9 cellular contexts compared by ENCODE assay signal in genomic region chr12:18139989-18140596, GRCh38. TPM values are rescaled to one million over a fixed set of nuclear protein-coding genes. Genes with fewer than 3 reads are reported as not detected.
DNase-seq lines count a peak whose midpoint lies in the region; ATAC-seq, FAIRE-seq and TF ChIP-seq lines count a peak whose summit lies in the region.
"Had no signal": no experiment of that assay in that cellular context is flagged by ENCODE, and none has a peak within 500 bp of the region (broad histone marks: within the 10 kb centered on the region; RNA-seq: fewer than 3 reads in every experiment).

No MANE protein-coding gene starts in this region.

- TF ChIP-seq CTCF in D721Med (IDR thresholded peaks at IDR 0.05; ENCODE audit: insufficient read depth, missing control alignments) (peak; percentile 72), H9 (conservative IDR thresholded peaks at IDR 0.05) (peak; percentile 89), OCI-LY3 (IDR thresholded peaks at IDR 0.05; ENCODE audit: low read depth, low read length) (peak; percentile 74), fibroblast of mammary gland (conservative IDR thresholded peaks at IDR 0.05; ENCODE audit: control insufficient read depth, insufficient read depth, low read depth, low read length) (peak; percentile 57), spleen (IDR thresholded peaks at IDR 0.05 in 8 of 11, conservative IDR thresholded peaks at IDR 0.05 in 3 of 11) (peak in 10 of 11 experiments; percentile 19 to 58 (median 44))

- intact Hi-C loops in spleen (cut with DNase I; ENCODE audit: low total_unique reads): no loop called here

- DNase-seq in D721Med (ENCODE audit: insufficient read length, low spot score) (no peak), H9 (no peak), fibroblast of mammary gland (ENCODE audit: low read depth) (peak; percentile 48), spleen (no peak)
- DNase-seq in stimulated activated CD4-positive, alpha-beta T cell treated with anti-CD3 and anti-CD28 coated beads, Interleukin-4, amount 100 ng/mL, for 1 hour: no peak
- no peak for DNase-seq in activated CD4-positive, alpha-beta T cell treated with anti-CD3 and anti-CD28 coated beads for 4 hours

- H4K5ac ChIP-seq in H9 (ENCODE audit: insufficient read length, low read depth, low read length): no peak overlapping the region

- WGBS in H9 (ENCODE audit: extremely low coverage, insufficient read length, low lambda C conversion rate): no CpG with 5 or more reads among the region's 1 CpG
- WGBS in spleen, 5 donors: 7 to 30% (median 14%) methylated on average over 1 of the region's 1 CpG

- H3K9me3 ChIP-seq in H9 (ENCODE audit: control insufficient read depth, low read depth, low read length) (no peaks in the 10 kb centered on the region), OCI-LY3 (ENCODE audit: insufficient read depth, low read length) (no peaks in the 10 kb centered on the region), spleen (no peaks in the 10 kb centered on the region)

- H3K23ac ChIP-seq in H9 (ENCODE audit: insufficient read length, low read depth, low read length): no peak overlapping the region

- H3K9ac ChIP-seq in H9 (ENCODE audit: extremely low read depth, insufficient read length, low read length) (no peak overlapping the region), OCI-LY3 (ENCODE audit: low read length) (peak overlapping the region; percentile 36; the same call in 1 of the 2 replicates)

- H3K79me2 ChIP-seq in H9 (ENCODE audit: insufficient read depth, low read length): no peaks in the 10 kb centered on the region
- H3K79me2 ChIP-seq in OCI-LY3 (ENCODE audit: low read length): no peaks in the 10 kb centered on the region

- H3K4me3 ChIP-seq in OCI-LY3 (ENCODE audit: low read length) (peak overlapping the region; percentile 64), fibroblast of mammary gland (ENCODE audit: control insufficient read depth, low read depth, low read length) (no peak overlapping the region), spleen (no peak overlapping the region)

- H3K36me3 Mint-ChIP-seq in H9 (ENCODE audit: insufficient read depth in 1 of 3, low read depth in 3 of 3): no peaks in the 10 kb centered on the region
- H3K36me3 Mint-ChIP-seq: memory B cell had no signal

- H3K14ac ChIP-seq in H9 (ENCODE audit: insufficient read depth, low read length): no peak overlapping the region

- H4K20me1 ChIP-seq in H9 (ENCODE audit: control insufficient read depth, insufficient read depth, insufficient read length): no peaks in the 10 kb centered on the region
- H4K20me1 ChIP-seq in OCI-LY3 (ENCODE audit: insufficient read depth, low read length): no peaks in the 10 kb centered on the region

- H3K36me3 ChIP-seq in OCI-LY3 (replicated peaks; ENCODE audit: low read depth, low read length): no peaks in the 10 kb centered on the region
- H3K36me3 ChIP-seq in spleen: no peaks in the 10 kb centered on the region

- H2AFZ ChIP-seq in H9 (ENCODE audit: low read length) (no peak overlapping the region), OCI-LY3 (ENCODE audit: low read depth, low read length) (no peak overlapping the region)

- no peak overlapping the region for H2BK120ac ChIP-seq in H9 (ENCODE audit: low read depth, low read length, poor library complexity, severe bottlenecking)

- H4K91ac ChIP-seq in H9 (ENCODE audit: insufficient read length, low read depth, low read length): no peak overlapping the region

- no peak overlapping the region for H3K27ac Mint-ChIP-seq in H9
- H3K27ac Mint-ChIP-seq: memory B cell had no signal

- no peaks in the 10 kb centered on the region for H3K9me3 Mint-ChIP-seq in H9
- H3K9me3 Mint-ChIP-seq: memory B cell had no signal

- H3K23me2 ChIP-seq in H9 (ENCODE audit: insufficient read length, low read depth, low read length, poor library complexity, severe bottlenecking): no peaks in the 10 kb centered on the region

- no peak for TF ChIP-seq POLR2A in spleen (IDR thresholded peaks at IDR 0.05)

- ATAC-seq in GM19397 (IDR thresholded peaks at IDR 0.05; ENCODE audit: unreplicated experiment): no peak

- H3K4me1 ChIP-seq in H9 (ENCODE audit: insufficient read depth, low read length): no peaks in the 10 kb centered on the region
- peaks cover 18% of the 10 kb centered on the region for H3K4me1 ChIP-seq in OCI-LY3 (ENCODE audit: low read length)
- H3K4me1 ChIP-seq in spleen: peaks cover 0 to 11% (median 0%) of the 10 kb centered on the region in 6 donors

- no peak overlapping the region for H2BK15ac ChIP-seq in H9 (ENCODE audit: low read depth, low read length)

- H3K27me3 ChIP-seq in H9 (ENCODE audit: insufficient read depth, low read length) (no peaks in the 10 kb centered on the region), OCI-LY3 (ENCODE audit: low read depth, low read length) (no peaks in the 10 kb centered on the region), spleen (replicated peaks in 1 of 7) (no peaks in the 10 kb centered on the region)

- no peak overlapping the region for H2AK5ac ChIP-seq in H9 (ENCODE audit: insufficient read length, low read length)

- no peak overlapping the region for H2BK5ac ChIP-seq in H9 (ENCODE audit: insufficient read length, low read length)

- peaks cover 0 to 5% of the 10 kb centered on the region in 2 experiments; a peak in 2 of 4 replicates for H3K4me1 Mint-ChIP-seq in H9
- H3K4me1 Mint-ChIP-seq: memory B cell had no signal

- no peak overlapping the region for H3T11ph ChIP-seq in H9 (ENCODE audit: low read length)

- H3K4ac ChIP-seq in H9 (ENCODE audit: low read depth, low read length): no peak overlapping the region

- H3K27ac ChIP-seq in H9 (ENCODE audit: insufficient read length, low read depth, low read length) (no peak overlapping the region), OCI-LY3 (ENCODE audit: low read length) (no peak overlapping the region), spleen (no peak overlapping the region)

- no peaks in the 10 kb centered on the region for H3K79me1 ChIP-seq in H9 (ENCODE audit: insufficient read depth, low read depth, low read length, poor library complexity, severe bottlenecking)

- H2BK12ac ChIP-seq in H9 (ENCODE audit: insufficient read length, low read depth, low read length): no peak overlapping the region

- H3K4me3 Mint-ChIP-seq in H9: no peak overlapping the region
- H3K4me3 Mint-ChIP-seq: memory B cell had no signal

- H3K4me2 ChIP-seq in H9 (ENCODE audit: insufficient read depth, insufficient read length, low read length) (no peak overlapping the region), OCI-LY3 (ENCODE audit: low read length) (peak overlapping the region; percentile 82)

- H2BK20ac ChIP-seq in H9 (ENCODE audit: low read depth, low read length, poor library complexity, severe bottlenecking): no peak overlapping the region

- H3K56ac ChIP-seq in H9 (ENCODE audit: insufficient read length, low read depth, low read length): no peak overlapping the region

- H3K18ac ChIP-seq in H9 (ENCODE audit: insufficient read length, low read depth, low read length): no peak overlapping the region

- no peak overlapping the region for H4K8ac ChIP-seq in H9 (replicated peaks; ENCODE audit: insufficient read length, low read depth, low read length)

- FAIRE-seq in D721Med (lab: Jason Lieb, UNC): peak; percentile 77

- H3K27me3 Mint-ChIP-seq in H9 (ENCODE audit: low read depth): no peaks in the 10 kb centered on the region
- H3K27me3 Mint-ChIP-seq: memory B cell had no signal

RNA-seq across cellular contexts. Expression of gene RERGL, which starts 50.1 kb away (rescaled TPM):
- not detected in 2 replicates for total RNA-seq in H9 (2021)
- total RNA-seq in spleen: 1 to 10 TPM in 2 of 7 donors, under 1 TPM in 4, not detected in 1; 0.30 to 2.8 (median 0.74) TPM
- 1 to 10 TPM; 3.5 to 8.6 (median 5.0) TPM for polyA plus RNA-seq in spleen
